27 cellular contexts compared by ENCODE assay signal in the genomic region with DNA sequence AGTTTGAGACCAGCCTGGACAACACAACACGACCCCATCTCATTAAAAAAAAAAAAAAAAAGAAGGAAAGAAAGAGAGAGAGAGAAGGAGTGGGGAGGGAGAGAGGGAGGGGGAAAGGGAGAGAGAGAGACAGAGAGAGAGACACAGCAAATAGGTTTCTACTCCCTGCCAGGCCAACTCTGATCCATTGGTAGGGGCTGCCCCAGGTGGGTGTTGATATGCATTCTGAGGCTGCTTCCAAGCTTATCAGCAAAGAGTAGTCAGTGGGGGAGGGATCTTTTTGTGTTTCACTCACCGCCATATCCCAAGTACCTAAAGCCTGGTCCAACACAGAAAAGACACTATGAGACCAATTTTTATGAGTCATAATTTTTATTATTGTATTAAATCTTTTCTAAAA.
"Had no signal": no experiment of that assay in that cellular context is flagged by ENCODE, and none has a peak within 500 bp of the region (broad histone marks: within the 10 kb centered on the region; RNA-seq: fewer than 3 reads in every experiment).

No MANE protein-coding gene starts in this region.

- H3K4me1 ChIP-seq: esophagus squamous epithelium, prostate gland, right atrium auricular region, vagina had no signal

- H3K36me3 ChIP-seq: prostate gland, right atrium auricular region, vagina had no signal

- H3K4me3 ChIP-seq: coronary artery, esophagus squamous epithelium, heart right ventricle, lung, mucosa of descending colon, prostate gland, right atrium auricular region, sigmoid colon, stomach, thyroid gland, vagina had no signal

- DNase-seq: dermis blood vessel endothelial cell; effector memory CD4-positive, alpha-beta T cell; esophagus squamous epithelium; foreskin melanocyte; glutamatergic neuron; heart right ventricle; hippocampal formation; kidney; mucosa of descending colon; naive B cell; sigmoid colon; stimulated activated CD4-positive, alpha-beta T cell treated with anti-CD3 and anti-CD28 coated beads, Interleukin-2, amount 100 ng/mL, for 24 hours; stimulated activated CD4-positive, alpha-beta T cell treated with anti-CD3 and anti-CD28 coated beads, Interleukin-4, amount 100 ng/mL, for 24 hours; stimulated activated naive CD4-positive, alpha-beta T cell treated with Interleukin-2 at 50 U/mL for 16 hours; stomach; thyroid gland; trophoblast cell had no signal

- H3K27me3 ChIP-seq: esophagus squamous epithelium, heart right ventricle, neutrophil, right atrium auricular region, sigmoid colon, stomach, thyroid gland, vagina had no signal

- H3K27ac ChIP-seq: coronary artery, esophagus squamous epithelium, heart right ventricle, neutrophil, prostate gland, right atrium auricular region, sigmoid colon, thyroid gland, vagina had no signal

- FAIRE-seq: endothelial cell of umbilical vein had no signal

- H3K9me3 ChIP-seq: esophagus squamous epithelium, heart right ventricle, mucosa of descending colon, neutrophil, prostate gland, right atrium auricular region, sigmoid colon, stomach, thyroid gland, vagina had no signal

- ATAC-seq: heart right ventricle; left lobe of liver; mucosa of descending colon; natural killer cell treated with Interleukin-12 subunit alpha and Interleukin-12 subunit beta and Interleukin-15 and Interleukin-18, amount 100 ng/mL, for 72 hours; stimulated activated effector memory CD8-positive, alpha-beta T cell treated with anti-CD3 and anti-CD28 coated beads, Interleukin-12 subunit alpha, Interleukin-12 subunit beta, amount 100 ng/mL, for 72 hours had no signal
